ENCODE assay signal across 8 cellular contexts in genomic region chr12:12916135-12916956, GRCh38. TPM values are rescaled to one million over a fixed set of nuclear protein-coding genes. Genes with fewer than 3 reads are reported as not detected.
DNase-seq lines count a peak whose midpoint lies in the region; ATAC-seq, FAIRE-seq and TF ChIP-seq lines count a peak whose summit lies in the region.

No MANE protein-coding gene starts in this region.

- no peaks in the 10 kb centered on the region for H3K9me3 Mint-ChIP-seq in naive thymus-derived CD4-positive, alpha-beta T cell
- H3K9me3 Mint-ChIP-seq in stimulated activated effector memory CD8-positive, alpha-beta T cell treated with anti-CD3 and anti-CD28 coated beads, Interleukin-12 subunit alpha, Interleukin-12 subunit beta, amount 100 ng/mL, for 72 hours, result no peaks in the 10 kb centered on the region

- H3K36me3 ChIP-seq in OCI-LY3 (replicated peaks; ENCODE audit: low read depth, low read length), result no peaks in the 10 kb centered on the region
- H3K36me3 ChIP-seq in esophagus muscularis mucosa, result no peaks in the 10 kb centered on the region
- H3K36me3 ChIP-seq in naive thymus-derived CD4-positive, alpha-beta T cell (ENCODE audit: control insufficient read depth in 2 of 3, insufficient read depth in 3 of 3, low read length in 3 of 3), result no peaks in the 10 kb centered on the region

- peaks cover 9 to 17% (median 11%) of the 10 kb centered on the region in 7 donors for H3K4me1 Mint-ChIP-seq in naive thymus-derived CD4-positive, alpha-beta T cell
- H3K4me1 Mint-ChIP-seq in stimulated activated effector memory CD8-positive, alpha-beta T cell treated with anti-CD3 and anti-CD28 coated beads, Interleukin-12 subunit alpha, Interleukin-12 subunit beta, amount 100 ng/mL, for 72 hours, result peaks cover 11% of the 10 kb centered on the region

- peaks cover 0 to 30% (median 10%) of the 10 kb centered on the region in 5 donors for H3K27me3 Mint-ChIP-seq in naive thymus-derived CD4-positive, alpha-beta T cell

- POLR2A ChIA-PET in naive thymus-derived CD4-positive, alpha-beta T cell (lab: Charles Lee), result interaction anchor here (0.6 to 1.3 kb wide), 2 partner anchors 85 to 291 kb away, joined by 3 read pairs; no protein-coding TSS in a partner anchor

- H3K27ac ChIP-seq in OCI-LY3 (ENCODE audit: low read length), result no peak overlapping the region
- peak overlapping the region; percentile 27 to 43 (median 32) for H3K27ac ChIP-seq in esophagus muscularis mucosa (replicated peaks in 1 of 4)
- H3K27ac ChIP-seq in naive thymus-derived CD4-positive, alpha-beta T cell (ENCODE audit: low read depth, low read length), result no peak overlapping the region

- no peak for FAIRE-seq in HTR-8/SVneo (lab: Jason Lieb, UNC)

- no peak overlapping the region for H3K9ac ChIP-seq in OCI-LY3 (ENCODE audit: low read length)

- no peaks in the 10 kb centered on the region for H3K79me2 ChIP-seq in OCI-LY3 (ENCODE audit: low read length)

- TF ChIP-seq POLR2A in esophagus muscularis mucosa (IDR thresholded peaks at IDR 0.05; ENCODE audit: low read depth), result no peak

- H3K4me3 ChIP-seq in OCI-LY3 (ENCODE audit: low read length) (no peak overlapping the region), esophagus muscularis mucosa (peak overlapping the region in 3 of 4 donors; percentile 7 to 20 (median 19))
- no peak overlapping the region for H3K4me3 ChIP-seq in naive thymus-derived CD4-positive, alpha-beta T cell (ENCODE audit: low read length)

- H3K4me2 ChIP-seq in OCI-LY3 (ENCODE audit: low read length), result peak overlapping the region; percentile 32

- H4K20me1 ChIP-seq in OCI-LY3 (ENCODE audit: insufficient read depth, low read length), result no peaks in the 10 kb centered on the region

- TF ChIP-seq CTCF in OCI-LY3 (IDR thresholded peaks at IDR 0.05; ENCODE audit: low read depth, low read length) (peak; percentile 94), esophagus muscularis mucosa (IDR thresholded peaks at IDR 0.05) (peak; percentile 95 to 99 (median 96))

- H3K27me3 ChIP-seq in OCI-LY3 (ENCODE audit: low read depth, low read length), result peaks cover 43% of the 10 kb centered on the region
- no peaks in the 10 kb centered on the region for H3K27me3 ChIP-seq in esophagus muscularis mucosa
- no peaks in the 10 kb centered on the region for H3K27me3 ChIP-seq in naive thymus-derived CD4-positive, alpha-beta T cell (ENCODE audit: control insufficient read depth in 2 of 2, insufficient read depth in 2 of 2, low read length in 2 of 2)

- intact Hi-C loops in esophagus muscularis mucosa (cut with DNase I), result loop anchor here (1.0 to 10.0 kb wide), 3 partner anchors 66 to 296 kb away; no protein-coding TSS in a partner anchor
- intact Hi-C loops in naive thymus-derived CD4-positive, alpha-beta T cell (cut with micrococcal nuclease), result loop anchor here (1.0 to 2.0 kb wide), 10 partner anchors 58 to 318 kb away; partner anchors contain the start of genes FAM234B (in 1 of the 2) and HEBP1 (in 1 of the 2)

- WGBS in esophagus muscularis mucosa, result 19% methylated on average over 17 of the region's 19 CpGs

- TF ChIP-seq EP300 in esophagus muscularis mucosa (IDR thresholded peaks at IDR 0.05), result no peak

- H3K4me3 Mint-ChIP-seq in naive thymus-derived CD4-positive, alpha-beta T cell, result peak overlapping the region in 7 of 10 donors; percentile 2 to 63 (median 40)
- no peak overlapping the region for H3K4me3 Mint-ChIP-seq in stimulated activated effector memory CD8-positive, alpha-beta T cell treated with anti-CD3 and anti-CD28 coated beads, Interleukin-12 subunit alpha, Interleukin-12 subunit beta, amount 100 ng/mL, for 72 hours

- CTCF ChIA-PET in naive thymus-derived CD4-positive, alpha-beta T cell (lab: Charles Lee), result interaction anchor here (0.6 to 5.4 kb wide), 20 partner anchors 8 to 308 kb away, joined by 3 to 37 read pairs (median 3); no protein-coding TSS in a partner anchor

- H3K27ac Mint-ChIP-seq in naive thymus-derived CD4-positive, alpha-beta T cell, result peak overlapping the region in 4 of 9 donors; percentile 6 to 55 (median 12)
- H3K27ac Mint-ChIP-seq in stimulated activated effector memory CD8-positive, alpha-beta T cell treated with anti-CD3 and anti-CD28 coated beads, Interleukin-12 subunit alpha, Interleukin-12 subunit beta, amount 100 ng/mL, for 72 hours, result no peak overlapping the region

- ATAC-seq in GM21367 (IDR thresholded peaks at IDR 0.05; ENCODE audit: unreplicated experiment), result peak; percentile 79
- peak; percentile 99 for ATAC-seq in naive thymus-derived CD4-positive, alpha-beta T cell
- ATAC-seq in stimulated activated effector memory CD8-positive, alpha-beta T cell treated with anti-CD3 and anti-CD28 coated beads, Interleukin-12 subunit alpha, Interleukin-12 subunit beta, amount 100 ng/mL, for 72 hours, result peak; percentile 96

- no peaks in the 10 kb centered on the region for H3K36me3 Mint-ChIP-seq in naive thymus-derived CD4-positive, alpha-beta T cell
- no peaks in the 10 kb centered on the region for H3K36me3 Mint-ChIP-seq in stimulated activated effector memory CD8-positive, alpha-beta T cell treated with anti-CD3 and anti-CD28 coated beads, Interleukin-12 subunit alpha, Interleukin-12 subunit beta, amount 100 ng/mL, for 72 hours

- H3K4me1 ChIP-seq in OCI-LY3 (ENCODE audit: low read length) (peaks cover 3% of the 10 kb centered on the region; the same call in 1 of the 2 replicates), esophagus muscularis mucosa (peaks cover 7 to 19% (median 10%) of the 10 kb centered on the region in 4 donors)
- H3K4me1 ChIP-seq in naive thymus-derived CD4-positive, alpha-beta T cell (ENCODE audit: control insufficient read depth in 2 of 2, insufficient read depth in 2 of 2, low read length in 2 of 2), result peaks cover 0 to 3% of the 10 kb centered on the region in 2 donors

- DNase-seq in COLO829 (ENCODE audit: low spot score) (peak; percentile 56), HTR-8/SVneo (ENCODE audit: insufficient read length, low spot score) (peak; percentile 50), activated T-cell treated with anti-CD3 and anti-CD28 coated beads for 24 hours (ENCODE audit: low read depth) (peak; percentile 80), esophagus muscularis mucosa (ENCODE audit: extremely low spot score) (peak; percentile 97)
- DNase-seq in naive thymus-derived CD4-positive, alpha-beta T cell, result peak; percentile 72 to 87 (median 81)
- peak; percentile 84 to 92 for DNase-seq in stimulated activated effector memory CD8-positive, alpha-beta T cell treated with anti-CD3 and anti-CD28 coated beads, Interleukin-12 subunit alpha, Interleukin-12 subunit beta, amount 100 ng/mL, for 72 hours (ENCODE audit: low spot score in 2 of 2)

- H2AFZ ChIP-seq in OCI-LY3 (ENCODE audit: low read depth, low read length), result no peak overlapping the region

- H3K9me3 ChIP-seq in OCI-LY3 (ENCODE audit: insufficient read depth, low read length), result no peaks in the 10 kb centered on the region
- H3K9me3 ChIP-seq in esophagus muscularis mucosa, result no peaks in the 10 kb centered on the region
- H3K9me3 ChIP-seq in naive thymus-derived CD4-positive, alpha-beta T cell (ENCODE audit: control insufficient read depth in 2 of 3, low read length in 3 of 3), result no peaks in the 10 kb centered on the region

RNA-seq across cellular contexts. Expression of gene GPRC5A, which starts 25.0 kb away (rescaled TPM):
- 10 to 100 TPM in 1 of 4 donors, 1 to 10 TPM in 3; 2.9 to 30.0 (median 3.8) TPM for total RNA-seq in esophagus muscularis mucosa
- under 1 TPM in 4 of 5 experiments, not detected in 1; 0.05 to 0.93 (median 0.15) TPM for total RNA-seq in naive thymus-derived CD4-positive, alpha-beta T cell
- under 1 TPM in 1 of 2 donors, not detected in 1; 0.06 TPM for polyA plus RNA-seq in naive thymus-derived CD4-positive, alpha-beta T cell

RNA-seq across cellular contexts. Expression of gene GPRC5D, which starts 35.6 kb away (rescaled TPM):
- under 1 TPM in 1 of 4 donors, not detected in 3; 0.84 TPM for total RNA-seq in esophagus muscularis mucosa
- total RNA-seq in naive thymus-derived CD4-positive, alpha-beta T cell, result under 1 TPM in 1 of 5 experiments, not detected in 4; 0.29 TPM
- polyA plus RNA-seq in naive thymus-derived CD4-positive, alpha-beta T cell, result under 1 TPM in 1 of 2 donors, not detected in 1; 0.83 TPM

Comparison
In these comparisons a context has a peak if more than half of its experiments do, and no peak if none do; other contexts are left out.
1. H3K27ac ChIP-seq: peak in esophagus muscularis mucosa (4 of 4); none in OCI-LY3 (single experiment) and naive thymus-derived CD4-positive, alpha-beta T cell (single experiment).
2. H3K4me3 ChIP-seq: peak in esophagus muscularis mucosa (3 of 4); none in OCI-LY3 (single experiment) and naive thymus-derived CD4-positive, alpha-beta T cell (single experiment).
3. Peak in every context shown above with its lines, with median percentiles within 50 percentile points of each other: DNase-seq and ATAC-seq.